ENCODE assay signal across 22 cellular contexts in genomic region chr2:125642032-125642431, GRCh38.
"Had no signal": no experiment of that assay in that cellular context is flagged by ENCODE, and none has a peak within 500 bp of the region (broad histone marks: within the 10 kb centered on the region; RNA-seq: fewer than 3 reads in every experiment).

No MANE protein-coding gene starts in this region.

- H3K27me3 Mint-ChIP-seq: dendritic cell treated with granulocyte-macrophage colony-stimulating factor and Interleukin-4, amounts not matched to agents 40 ng/mL and 50 ng/mL, for 4 days; effector memory CD8-positive, alpha-beta T cell; naive thymus-derived CD8-positive, alpha-beta T cell had no signal

- DNase-seq: colonic mucosa; cortex of kidney; effector CD8-positive, alpha-beta T cell; effector memory CD8-positive, alpha-beta T cell; endodermal cell; foreskin keratinocyte; heart left ventricle; hypothalamus; immature natural killer cell; islet precursor cell; kidney; kidney glomerular epithelial cell; left lung; left ventricle myocardium superior; lower lobe of right lung; mesenchymal stem cell; naive thymus-derived CD8-positive, alpha-beta T cell had no signal

- H3K27me3 ChIP-seq: colonic mucosa, esophagus muscularis mucosa, foreskin keratinocyte, gastroesophageal sphincter, heart left ventricle, hepatocyte, left lung had no signal

- H3K9me3 ChIP-seq: colonic mucosa, esophagus muscularis mucosa, gastroesophageal sphincter, left lung, lower lobe of right lung had no signal

- H3K4me3 Mint-ChIP-seq: dendritic cell treated with granulocyte-macrophage colony-stimulating factor and Interleukin-4, amounts not matched to agents 40 ng/mL and 50 ng/mL, for 4 days; effector memory CD8-positive, alpha-beta T cell; endodermal cell; immature natural killer cell; mesothelial cell of epicardium; naive thymus-derived CD8-positive, alpha-beta T cell had no signal

- H3K9me3 Mint-ChIP-seq: effector memory CD8-positive, alpha-beta T cell; endodermal cell; mesothelial cell of epicardium had no signal

- H3K36me3 Mint-ChIP-seq: immature natural killer cell; mesothelial cell of epicardium; naive thymus-derived CD8-positive, alpha-beta T cell had no signal

- H3K27ac Mint-ChIP-seq: dendritic cell treated with granulocyte-macrophage colony-stimulating factor and Interleukin-4, amounts not matched to agents 40 ng/mL and 50 ng/mL, for 4 days; effector memory CD8-positive, alpha-beta T cell; endodermal cell; immature natural killer cell; mesothelial cell of epicardium; naive thymus-derived CD8-positive, alpha-beta T cell had no signal

- H3K36me3 ChIP-seq: colonic mucosa, esophagus muscularis mucosa, gastroesophageal sphincter, heart left ventricle, left lung, lower lobe of right lung had no signal

- H3K4me1 Mint-ChIP-seq: immature natural killer cell; naive thymus-derived CD8-positive, alpha-beta T cell had no signal

- ATAC-seq: effector memory CD8-positive, alpha-beta T cell; foreskin keratinocyte; gastroesophageal sphincter; heart left ventricle; left lung; left ventricle myocardium superior; lower lobe of right lung; naive thymus-derived CD8-positive, alpha-beta T cell had no signal

- H3K27ac ChIP-seq: colonic mucosa, esophagus muscularis mucosa, foreskin keratinocyte, gastroesophageal sphincter, heart left ventricle, hepatocyte, left lung, lower lobe of right lung had no signal

- H3K4me3 ChIP-seq: colonic mucosa, esophagus muscularis mucosa, gastroesophageal sphincter, heart left ventricle, hepatocyte, left lung, lower lobe of right lung had no signal

- H3K4me1 ChIP-seq: colonic mucosa, esophagus muscularis mucosa, foreskin keratinocyte, gastroesophageal sphincter, heart left ventricle, left lung, lower lobe of right lung had no signal
